Comparison of ENCODE assay signal across 8 cellular contexts in genomic region chr7:139618482-139619366, GRCh38.
DNase-seq lines count a peak whose midpoint lies in the region; ATAC-seq lines count a peak whose summit lies in the region.

No MANE protein-coding gene starts in this region.

- intact Hi-C loops in sciatic nerve (cut with DNase I): no loop called here

- peak; percentile 18 for DNase-seq in NCI-H146 (lab: John Stamatoyannopoulos, UW)
- no peak for DNase-seq in NCI-H146 treated with DMSO at 0.1 percent for 48 hours (lab: John Stamatoyannopoulos, UW; ENCODE audit: unreplicated experiment)
- DNase-seq in MV-4-11 (lab: John Stamatoyannopoulos, UW): peak; percentile 24
- DNase-seq in activated CD8-positive, alpha-beta memory T cell treated with anti-CD3 and anti-CD28 coated beads for 24 hours: peak; percentile 73
- DNase-seq in foreskin melanocyte: peak; percentile 15
- no peak for DNase-seq in sciatic nerve (ENCODE audit: low spot score)
- DNase-seq in NK-92 treated with Interleukin-12 subunit alpha and Interleukin-12 subunit beta, amount 100 ng/mL, for 24 hours (lab: John Stamatoyannopoulos, UW): no peak
- no peak for DNase-seq in putamen (ENCODE audit: low spot score)

- peak; percentile 49 for ATAC-seq in sciatic nerve

Comparison
In these comparisons a context has a peak if more than half of its experiments do, and no peak if none do; other contexts are left out.
1. DNase-seq: peak in NCI-H146 (single experiment), MV-4-11 (single experiment), activated CD8-positive, alpha-beta memory T cell treated with anti-CD3 and anti-CD28 coated beads for 24 hours (single experiment) and foreskin melanocyte (single experiment); none in NCI-H146 treated with DMSO at 0.1 percent for 48 hours (single experiment), sciatic nerve (single experiment), NK-92 treated with Interleukin-12 subunit alpha and Interleukin-12 subunit beta, amount 100 ng/mL, for 24 hours (single experiment) and putamen (single experiment).